12 cellular contexts compared by ENCODE assay signal in the genomic region with DNA sequence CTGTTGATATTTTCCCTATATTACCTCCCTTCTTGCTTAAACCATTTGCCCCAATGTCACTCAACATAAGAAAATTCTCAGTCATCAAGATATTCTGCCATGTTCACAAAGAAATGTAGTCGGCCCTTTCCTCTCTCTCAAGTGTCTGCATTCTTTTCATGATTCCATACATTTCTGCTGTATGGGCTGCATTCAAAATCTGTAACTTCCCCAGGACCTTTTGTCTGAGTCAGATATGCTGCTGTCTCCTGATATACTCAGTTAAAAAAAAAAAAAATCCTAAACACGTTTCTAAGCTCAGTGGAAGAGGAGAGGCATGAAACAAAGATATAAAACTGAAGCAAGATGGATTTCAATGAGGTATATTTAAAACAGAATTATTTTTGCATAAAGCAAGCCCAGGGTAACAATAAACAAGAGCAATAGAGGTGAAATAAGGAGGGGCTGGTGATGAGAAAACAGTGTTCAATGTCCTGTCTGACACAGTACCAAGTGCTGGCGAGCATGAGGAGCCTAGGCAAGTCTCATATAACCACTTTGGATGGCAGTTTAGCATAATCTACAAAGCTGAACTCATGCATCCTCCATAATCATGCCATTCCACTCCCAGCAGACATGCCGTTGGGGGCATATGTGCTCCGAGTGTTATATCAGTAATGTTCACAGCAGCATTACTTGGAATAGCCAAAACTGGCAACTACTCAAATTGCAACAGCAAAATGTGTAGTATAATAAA.
"Had no signal": no experiment of that assay in that cellular context is flagged by ENCODE, and none has a peak within 500 bp of the region (broad histone marks: within the 10 kb centered on the region; RNA-seq: fewer than 3 reads in every experiment).

No MANE protein-coding gene starts in this region.

- H3K27me3 ChIP-seq: gastroesophageal sphincter, pancreas, stomach, uterus had no signal

- H3K4me1 ChIP-seq: gastroesophageal sphincter, pancreas, uterus had no signal

- H3K4me3 ChIP-seq: gastroesophageal sphincter, pancreas, stomach, uterus had no signal

- DNase-seq: activated effector memory CD4-positive, alpha-beta T cell treated with anti-CD3 and anti-CD28 coated beads, Interleukin-2, amount 50 U/mL, for 16 hours; activated T-cell treated with anti-CD3 and anti-CD28 coated beads, Interleukin-2, amount 50 U/mL, for 1 hour; amygdala; kidney; left ventricle myocardium superior; midbrain; pancreas; stimulated activated CD4-positive, alpha-beta T cell treated with anti-CD3 and anti-CD28 coated beads, Interleukin-15, amount 100 ng/mL, for 24 hours; stimulated activated CD4-positive, alpha-beta T cell treated with anti-CD3 and anti-CD28 coated beads, Interleukin-4, amount 100 ng/mL, for 24 hours; stomach; uterus had no signal

- H3K27ac ChIP-seq: gastroesophageal sphincter, pancreas, stomach, uterus had no signal

- H3K36me3 ChIP-seq: pancreas, uterus had no signal

- H3K9me3 ChIP-seq: gastroesophageal sphincter, pancreas, stomach, uterus had no signal
